ENCODE assay signal across 8 cellular contexts in genomic region chr20:32278199-32278643, GRCh38. TPM values are rescaled to one million over a fixed set of nuclear protein-coding genes. Genes with fewer than 3 reads are reported as not detected.
DNase-seq lines count a peak whose midpoint lies in the region; ATAC-seq lines count a peak whose summit lies in the region.

No MANE protein-coding gene starts in this region.

- peaks cover 6% of the 10 kb centered on the region for H3K9me3 Mint-ChIP-seq in activated naive CD4-positive, alpha-beta T cell treated with anti-CD3 and anti-CD28 coated beads for 36 hours

- H3K27ac Mint-ChIP-seq in activated naive CD4-positive, alpha-beta T cell treated with anti-CD3 and anti-CD28 coated beads for 36 hours, result peak overlapping the region; percentile 89

- ATAC-seq in GM19452 (IDR thresholded peaks at IDR 0.05; ENCODE audit: unreplicated experiment) (peak; percentile 68), HG03565 (IDR thresholded peaks at IDR 0.05; ENCODE audit: unreplicated experiment) (peak; percentile 58)

- H3K4me3 Mint-ChIP-seq in activated naive CD4-positive, alpha-beta T cell treated with anti-CD3 and anti-CD28 coated beads for 36 hours, result peak overlapping the region; percentile 89

- peak overlapping the region; percentile 89 for H3K4me3 ChIP-seq in iPS-11a (ENCODE audit: low read depth, low read length)

- H3K4me1 Mint-ChIP-seq in activated naive CD4-positive, alpha-beta T cell treated with anti-CD3 and anti-CD28 coated beads for 36 hours (ENCODE audit: low read depth), result peaks cover 48% of the 10 kb centered on the region

- H3K27me3 Mint-ChIP-seq in activated naive CD4-positive, alpha-beta T cell treated with anti-CD3 and anti-CD28 coated beads for 36 hours (ENCODE audit: low read depth), result no peaks in the 10 kb centered on the region

- H3K36me3 Mint-ChIP-seq in activated naive CD4-positive, alpha-beta T cell treated with anti-CD3 and anti-CD28 coated beads for 36 hours (ENCODE audit: low read depth), result peaks cover 35% of the 10 kb centered on the region

- CTCF ChIA-PET in activated naive CD4-positive, alpha-beta T cell treated with anti-CD3 and anti-CD28 coated beads for 36 hours (lab: Charles Lee), result interaction anchor here (1.3 kb wide), 1 partner anchor 11 kb away, joined by 3 read pairs; no protein-coding TSS in a partner anchor

- DNase-seq in CD1c-positive myeloid dendritic cell (ENCODE audit: extremely low spot score) (peak; percentile 38), activated gamma-delta T cell treated with Interleukin-2 at 50 U/mL for 16 hours (no peak), epidermal melanocyte (ENCODE audit: insufficient read length, low spot score) (no peak)
- DNase-seq in activated naive CD4-positive, alpha-beta T cell treated with anti-CD3 and anti-CD28 coated beads for 36 hours, result peak; percentile 49
- DNase-seq in stimulated activated CD8-positive, alpha-beta memory T cell treated with anti-CD3 and anti-CD28 coated beads, Interleukin-4, amount 100 ng/mL, for 48 hours, result peak; percentile 42

- intact Hi-C loops in activated naive CD4-positive, alpha-beta T cell treated with anti-CD3 and anti-CD28 coated beads for 36 hours (cut with micrococcal nuclease), result no loop called here

RNA-seq across cellular contexts. Expression of gene KIF3B, which starts 0.8 kb away (rescaled TPM):
- total RNA-seq in activated naive CD4-positive, alpha-beta T cell treated with anti-CD3 and anti-CD28 coated beads for 36 hours, result 10 to 100 TPM; 27.4 to 27.6 TPM

Comparison
In these comparisons a context has a peak if more than half of its experiments do, and no peak if none do; other contexts are left out.
1. DNase-seq: peak in CD1c-positive myeloid dendritic cell (single experiment), activated naive CD4-positive, alpha-beta T cell treated with anti-CD3 and anti-CD28 coated beads for 36 hours (single experiment) and stimulated activated CD8-positive, alpha-beta memory T cell treated with anti-CD3 and anti-CD28 coated beads, Interleukin-4, amount 100 ng/mL, for 48 hours (single experiment); none in activated gamma-delta T cell treated with Interleukin-2 at 50 U/mL for 16 hours (single experiment) and epidermal melanocyte (single experiment).